12 cellular contexts compared by ENCODE assay signal in the genomic region with DNA sequence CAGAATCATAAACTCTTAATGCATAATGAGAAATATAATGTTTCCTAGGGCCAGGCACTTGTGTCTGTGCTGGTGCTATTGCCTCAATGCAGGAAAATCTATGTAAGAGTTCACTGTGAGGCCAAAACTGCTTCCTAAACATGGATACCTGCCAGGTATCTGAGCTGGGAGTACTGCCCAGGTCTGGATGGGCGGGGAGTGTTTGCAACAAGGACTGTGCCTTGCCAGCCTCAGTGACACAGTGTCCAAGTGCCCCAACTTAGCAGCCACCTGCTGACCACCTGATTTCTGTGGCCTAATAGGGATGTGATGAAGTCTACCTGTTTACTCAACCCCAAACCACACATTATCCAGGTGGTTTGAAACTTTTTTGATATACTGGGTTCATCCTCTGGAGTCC. TPM values are rescaled to one million over a fixed set of nuclear protein-coding genes. Genes with fewer than 3 reads are reported as not detected.
"Had no signal": no experiment of that assay in that cellular context is flagged by ENCODE, and none has a peak within 500 bp of the region (broad histone marks: within the 10 kb centered on the region; RNA-seq: fewer than 3 reads in every experiment).

No MANE protein-coding gene starts in this region.

RNA-seq across cellular contexts. Expression of a gene that starts 2.2 kb away (rescaled TPM):
- total RNA-seq: dermis microvascular lymphatic vessel endothelial cell, esophagus mucosa, glomerular endothelial cell, left cardiac atrium, left ventricle myocardium superior, lung, mononuclear cell had no signal
- polyA plus RNA-seq: mammary epithelial cell had no signal

RNA-seq across cellular contexts. Expression of a gene that starts 26.7 kb away (rescaled TPM):
- total RNA-seq: chondrocyte, dermis microvascular lymphatic vessel endothelial cell, glomerular endothelial cell, kidney epithelial cell, mammary epithelial cell, mononuclear cell, myocyte had no signal
- polyA plus RNA-seq: keratinocyte, mammary epithelial cell had no signal
